In the genomic region with DNA sequence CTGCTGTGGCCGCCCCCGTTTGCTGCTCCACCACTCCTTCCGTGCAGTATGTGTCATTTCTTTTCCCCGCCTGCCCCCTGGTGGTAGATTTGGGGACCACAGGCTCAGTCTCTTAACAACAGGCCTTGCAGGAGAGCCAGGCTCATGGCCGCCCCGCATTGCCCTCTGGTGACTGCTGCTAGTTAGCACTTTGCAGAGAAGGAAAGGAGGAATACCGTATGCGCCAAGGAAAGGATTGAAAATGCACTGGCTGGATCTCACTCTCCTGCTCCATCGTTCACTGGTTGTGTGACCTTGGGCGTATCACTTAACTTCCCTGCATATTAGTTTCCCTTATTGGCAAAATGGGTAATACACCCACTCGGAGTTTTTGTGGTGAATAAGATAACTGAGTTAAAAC, we compare ENCODE assay signal across 1 cellular context.
A peak's percentile ranks its signal among the peaks of the same experiment; 100 is the strongest.
TF ChIP-seq lines count a peak whose summit lies in the region.

No MANE protein-coding gene starts in this region.

TF ChIP-seq in HepG2, 621 proteins besides CTCF, POLR2A, EP300 and RAD21 (continued from another document and continues in another):
- TF ChIP-seq GZF1 (CRISPR knock-in tag; IDR thresholded peaks at IDR 0.05) (no peak), PLRG1 (conservative IDR thresholded peaks at IDR 0.05) (no peak), KDM1A (CRISPR knock-in tag; IDR thresholded peaks at IDR 0.05) (no peak), RFX1 (IDR thresholded peaks at IDR 0.05) (no peak), ZNF274 (CRISPR knock-in tag; IDR thresholded peaks at IDR 0.05) (no peak), MXD4 (CRISPR knock-in tag; IDR thresholded peaks at IDR 0.05) (no peak), ZNF615 (CRISPR knock-in tag; IDR thresholded peaks at IDR 0.05; ENCODE audit: borderline replicate concordance) (no peak), GPN1 (CRISPR knock-in tag; IDR thresholded peaks at IDR 0.05; ENCODE audit: borderline replicate concordance) (no peak), ZNF337 (CRISPR knock-in tag; IDR thresholded peaks at IDR 0.05; ENCODE audit: borderline replicate concordance, low read depth) (no peak), FOXK2 (IDR thresholded peaks at IDR 0.05) (no peak), ZNF652 (CRISPR knock-in tag; IDR thresholded peaks at IDR 0.05; ENCODE audit: borderline replicate concordance, low read depth) (no peak), JARID2 (CRISPR knock-in tag; IDR thresholded peaks at IDR 0.05; ENCODE audit: insufficient replicate concordance) (no peak), RARG (CRISPR knock-in tag; IDR thresholded peaks at IDR 0.05; ENCODE audit: low read depth) (no peak), ZNF260 (CRISPR knock-in tag; IDR thresholded peaks at IDR 0.05; ENCODE audit: borderline replicate concordance, low read depth) (no peak), ZFP1 (CRISPR knock-in tag; IDR thresholded peaks at IDR 0.05) (0 out of 2 replicates have a peak, but pooled peaks have one; percentile 28), NR2C2 (CRISPR knock-in tag; IDR thresholded peaks at IDR 0.05; ENCODE audit: borderline replicate concordance) (no peak), ZNF430 (CRISPR knock-in tag; IDR thresholded peaks at IDR 0.05) (no peak), ZFP36L1 (CRISPR knock-in tag; IDR thresholded peaks at IDR 0.05) (no peak), SNRNP70 (IDR thresholded peaks at IDR 0.05; ENCODE audit: low read depth, low read length) (no peak), MYNN (CRISPR knock-in tag; IDR thresholded peaks at IDR 0.05; ENCODE audit: low read depth) (no peak), ZNF143 (CRISPR knock-in tag; IDR thresholded peaks at IDR 0.05) (no peak), ISL2 (CRISPR knock-in tag; IDR thresholded peaks at IDR 0.05) (no peak), ZMYM4 (CRISPR knock-in tag; IDR thresholded peaks at IDR 0.05) (peak; percentile 68), ZBTB42 (CRISPR knock-in tag; IDR thresholded peaks at IDR 0.05) (no peak), NRL (CRISPR knock-in tag; IDR thresholded peaks at IDR 0.05; ENCODE audit: borderline replicate concordance) (no peak)
- TF ChIP-seq, protein P1, sequence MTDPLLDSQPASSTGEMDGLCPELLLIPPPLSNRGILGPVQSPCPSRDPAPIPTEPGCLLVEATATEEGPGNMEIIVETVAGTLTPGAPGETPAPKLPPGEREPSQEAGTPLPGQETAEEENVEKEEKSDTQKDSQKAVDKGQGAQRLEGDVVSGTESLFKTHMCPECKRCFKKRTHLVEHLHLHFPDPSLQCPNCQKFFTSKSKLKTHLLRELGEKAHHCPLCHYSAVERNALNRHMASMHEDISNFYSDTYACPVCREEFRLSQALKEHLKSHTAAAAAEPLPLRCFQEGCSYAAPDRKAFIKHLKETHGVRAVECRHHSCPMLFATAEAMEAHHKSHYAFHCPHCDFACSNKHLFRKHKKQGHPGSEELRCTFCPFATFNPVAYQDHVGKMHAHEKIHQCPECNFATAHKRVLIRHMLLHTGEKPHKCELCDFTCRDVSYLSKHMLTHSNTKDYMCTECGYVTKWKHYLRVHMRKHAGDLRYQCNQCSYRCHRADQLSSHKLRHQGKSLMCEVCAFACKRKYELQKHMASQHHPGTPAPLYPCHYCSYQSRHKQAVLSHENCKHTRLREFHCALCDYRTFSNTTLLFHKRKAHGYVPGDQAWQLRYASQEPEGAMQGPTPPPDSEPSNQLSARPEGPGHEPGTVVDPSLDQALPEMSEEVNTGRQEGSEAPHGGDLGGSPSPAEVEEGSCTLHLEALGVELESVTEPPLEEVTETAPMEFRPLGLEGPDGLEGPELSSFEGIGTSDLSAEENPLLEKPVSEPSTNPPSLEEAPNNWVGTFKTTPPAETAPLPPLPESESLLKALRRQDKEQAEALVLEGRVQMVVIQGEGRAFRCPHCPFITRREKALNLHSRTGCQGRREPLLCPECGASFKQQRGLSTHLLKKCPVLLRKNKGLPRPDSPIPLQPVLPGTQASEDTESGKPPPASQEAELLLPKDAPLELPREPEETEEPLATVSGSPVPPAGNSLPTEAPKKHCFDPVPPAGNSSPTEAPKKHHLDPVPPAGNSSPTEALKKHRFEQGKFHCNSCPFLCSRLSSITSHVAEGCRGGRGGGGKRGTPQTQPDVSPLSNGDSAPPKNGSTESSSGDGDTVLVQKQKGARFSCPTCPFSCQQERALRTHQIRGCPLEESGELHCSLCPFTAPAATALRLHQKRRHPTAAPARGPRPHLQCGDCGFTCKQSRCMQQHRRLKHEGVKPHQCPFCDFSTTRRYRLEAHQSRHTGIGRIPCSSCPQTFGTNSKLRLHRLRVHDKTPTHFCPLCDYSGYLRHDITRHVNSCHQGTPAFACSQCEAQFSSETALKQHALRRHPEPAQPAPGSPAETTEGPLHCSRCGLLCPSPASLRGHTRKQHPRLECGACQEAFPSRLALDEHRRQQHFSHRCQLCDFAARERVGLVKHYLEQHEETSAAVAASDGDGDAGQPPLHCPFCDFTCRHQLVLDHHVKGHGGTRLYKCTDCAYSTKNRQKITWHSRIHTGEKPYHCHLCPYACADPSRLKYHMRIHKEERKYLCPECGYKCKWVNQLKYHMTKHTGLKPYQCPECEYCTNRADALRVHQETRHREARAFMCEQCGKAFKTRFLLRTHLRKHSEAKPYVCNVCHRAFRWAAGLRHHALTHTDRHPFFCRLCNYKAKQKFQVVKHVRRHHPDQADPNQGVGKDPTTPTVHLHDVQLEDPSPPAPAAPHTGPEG (CRISPR knock-in tag; IDR thresholded peaks at IDR 0.05), result no peak
- TF ChIP-seq, protein P2, sequence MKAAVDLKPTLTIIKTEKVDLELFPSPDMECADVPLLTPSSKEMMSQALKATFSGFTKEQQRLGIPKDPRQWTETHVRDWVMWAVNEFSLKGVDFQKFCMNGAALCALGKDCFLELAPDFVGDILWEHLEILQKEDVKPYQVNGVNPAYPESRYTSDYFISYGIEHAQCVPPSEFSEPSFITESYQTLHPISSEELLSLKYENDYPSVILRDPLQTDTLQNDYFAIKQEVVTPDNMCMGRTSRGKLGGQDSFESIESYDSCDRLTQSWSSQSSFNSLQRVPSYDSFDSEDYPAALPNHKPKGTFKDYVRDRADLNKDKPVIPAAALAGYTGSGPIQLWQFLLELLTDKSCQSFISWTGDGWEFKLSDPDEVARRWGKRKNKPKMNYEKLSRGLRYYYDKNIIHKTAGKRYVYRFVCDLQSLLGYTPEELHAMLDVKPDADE (CRISPR knock-in tag; IDR thresholded peaks at IDR 0.05), result no peak
- TF ChIP-seq, protein P3, sequence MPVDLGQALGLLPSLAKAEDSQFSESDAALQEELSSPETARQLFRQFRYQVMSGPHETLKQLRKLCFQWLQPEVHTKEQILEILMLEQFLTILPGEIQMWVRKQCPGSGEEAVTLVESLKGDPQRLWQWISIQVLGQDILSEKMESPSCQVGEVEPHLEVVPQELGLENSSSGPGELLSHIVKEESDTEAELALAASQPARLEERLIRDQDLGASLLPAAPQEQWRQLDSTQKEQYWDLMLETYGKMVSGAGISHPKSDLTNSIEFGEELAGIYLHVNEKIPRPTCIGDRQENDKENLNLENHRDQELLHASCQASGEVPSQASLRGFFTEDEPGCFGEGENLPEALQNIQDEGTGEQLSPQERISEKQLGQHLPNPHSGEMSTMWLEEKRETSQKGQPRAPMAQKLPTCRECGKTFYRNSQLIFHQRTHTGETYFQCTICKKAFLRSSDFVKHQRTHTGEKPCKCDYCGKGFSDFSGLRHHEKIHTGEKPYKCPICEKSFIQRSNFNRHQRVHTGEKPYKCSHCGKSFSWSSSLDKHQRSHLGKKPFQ (CRISPR knock-in tag; IDR thresholded peaks at IDR 0.05; ENCODE audit: insufficient replicate concordance), result no peak
- TF ChIP-seq, protein P4, sequence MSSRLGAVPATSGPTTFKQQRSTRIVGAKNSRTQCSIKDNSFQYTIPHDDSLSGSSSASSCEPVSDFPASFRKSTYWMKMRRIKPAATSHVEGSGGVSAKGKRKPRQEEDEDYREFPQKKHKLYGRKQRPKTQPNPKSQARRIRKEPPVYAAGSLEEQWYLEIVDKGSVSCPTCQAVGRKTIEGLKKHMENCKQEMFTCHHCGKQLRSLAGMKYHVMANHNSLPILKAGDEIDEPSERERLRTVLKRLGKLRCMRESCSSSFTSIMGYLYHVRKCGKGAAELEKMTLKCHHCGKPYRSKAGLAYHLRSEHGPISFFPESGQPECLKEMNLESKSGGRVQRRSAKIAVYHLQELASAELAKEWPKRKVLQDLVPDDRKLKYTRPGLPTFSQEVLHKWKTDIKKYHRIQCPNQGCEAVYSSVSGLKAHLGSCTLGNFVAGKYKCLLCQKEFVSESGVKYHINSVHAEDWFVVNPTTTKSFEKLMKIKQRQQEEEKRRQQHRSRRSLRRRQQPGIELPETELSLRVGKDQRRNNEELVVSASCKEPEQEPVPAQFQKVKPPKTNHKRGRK (CRISPR knock-in tag; IDR thresholded peaks at IDR 0.05), result no peak
- TF ChIP-seq, protein P5, sequence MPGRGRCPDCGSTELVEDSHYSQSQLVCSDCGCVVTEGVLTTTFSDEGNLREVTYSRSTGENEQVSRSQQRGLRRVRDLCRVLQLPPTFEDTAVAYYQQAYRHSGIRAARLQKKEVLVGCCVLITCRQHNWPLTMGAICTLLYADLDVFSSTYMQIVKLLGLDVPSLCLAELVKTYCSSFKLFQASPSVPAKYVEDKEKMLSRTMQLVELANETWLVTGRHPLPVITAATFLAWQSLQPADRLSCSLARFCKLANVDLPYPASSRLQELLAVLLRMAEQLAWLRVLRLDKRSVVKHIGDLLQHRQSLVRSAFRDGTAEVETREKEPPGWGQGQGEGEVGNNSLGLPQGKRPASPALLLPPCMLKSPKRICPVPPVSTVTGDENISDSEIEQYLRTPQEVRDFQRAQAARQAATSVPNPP (CRISPR knock-in tag; IDR thresholded peaks at IDR 0.05), result no peak
- TF ChIP-seq, protein P6, sequence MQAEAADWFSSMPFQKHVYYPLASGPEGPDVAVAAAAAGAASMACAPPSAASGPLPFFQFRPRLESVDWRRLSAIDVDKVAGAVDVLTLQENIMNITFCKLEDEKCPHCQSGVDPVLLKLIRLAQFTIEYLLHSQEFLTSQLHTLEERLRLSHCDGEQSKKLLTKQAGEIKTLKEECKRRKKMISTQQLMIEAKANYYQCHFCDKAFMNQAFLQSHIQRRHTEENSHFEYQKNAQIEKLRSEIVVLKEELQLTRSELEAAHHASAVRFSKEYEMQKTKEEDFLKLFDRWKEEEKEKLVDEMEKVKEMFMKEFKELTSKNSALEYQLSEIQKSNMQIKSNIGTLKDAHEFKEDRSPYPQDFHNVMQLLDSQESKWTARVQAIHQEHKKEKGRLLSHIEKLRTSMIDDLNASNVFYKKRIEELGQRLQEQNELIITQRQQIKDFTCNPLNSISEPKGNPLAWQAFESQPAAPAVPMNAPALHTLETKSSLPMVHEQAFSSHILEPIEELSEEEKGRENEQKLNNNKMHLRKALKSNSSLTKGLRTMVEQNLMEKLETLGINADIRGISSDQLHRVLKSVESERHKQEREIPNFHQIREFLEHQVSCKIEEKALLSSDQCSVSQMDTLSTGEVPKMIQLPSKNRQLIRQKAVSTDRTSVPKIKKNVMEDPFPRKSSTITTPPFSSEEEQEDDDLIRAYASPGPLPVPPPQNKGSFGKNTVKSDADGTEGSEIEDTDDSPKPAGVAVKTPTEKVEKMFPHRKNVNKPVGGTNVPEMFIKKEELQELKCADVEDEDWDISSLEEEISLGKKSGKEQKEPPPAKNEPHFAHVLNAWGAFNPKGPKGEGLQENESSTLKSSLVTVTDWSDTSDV (CRISPR knock-in tag; IDR thresholded peaks at IDR 0.05), result no peak
- TF ChIP-seq, protein P7, sequence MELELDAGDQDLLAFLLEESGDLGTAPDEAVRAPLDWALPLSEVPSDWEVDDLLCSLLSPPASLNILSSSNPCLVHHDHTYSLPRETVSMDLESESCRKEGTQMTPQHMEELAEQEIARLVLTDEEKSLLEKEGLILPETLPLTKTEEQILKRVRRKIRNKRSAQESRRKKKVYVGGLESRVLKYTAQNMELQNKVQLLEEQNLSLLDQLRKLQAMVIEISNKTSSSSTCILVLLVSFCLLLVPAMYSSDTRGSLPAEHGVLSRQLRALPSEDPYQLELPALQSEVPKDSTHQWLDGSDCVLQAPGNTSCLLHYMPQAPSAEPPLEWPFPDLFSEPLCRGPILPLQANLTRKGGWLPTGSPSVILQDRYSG (CRISPR knock-in tag; IDR thresholded peaks at IDR 0.05), result no peak
- TF ChIP-seq, protein P8, sequence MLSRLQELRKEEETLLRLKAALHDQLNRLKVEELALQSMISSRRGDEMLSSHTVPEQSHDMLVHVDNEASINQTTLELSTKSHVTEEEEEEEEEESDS (CRISPR knock-in tag; IDR thresholded peaks at IDR 0.05; ENCODE audit: borderline replicate concordance), result no peak
- TF ChIP-seq, protein P9, sequence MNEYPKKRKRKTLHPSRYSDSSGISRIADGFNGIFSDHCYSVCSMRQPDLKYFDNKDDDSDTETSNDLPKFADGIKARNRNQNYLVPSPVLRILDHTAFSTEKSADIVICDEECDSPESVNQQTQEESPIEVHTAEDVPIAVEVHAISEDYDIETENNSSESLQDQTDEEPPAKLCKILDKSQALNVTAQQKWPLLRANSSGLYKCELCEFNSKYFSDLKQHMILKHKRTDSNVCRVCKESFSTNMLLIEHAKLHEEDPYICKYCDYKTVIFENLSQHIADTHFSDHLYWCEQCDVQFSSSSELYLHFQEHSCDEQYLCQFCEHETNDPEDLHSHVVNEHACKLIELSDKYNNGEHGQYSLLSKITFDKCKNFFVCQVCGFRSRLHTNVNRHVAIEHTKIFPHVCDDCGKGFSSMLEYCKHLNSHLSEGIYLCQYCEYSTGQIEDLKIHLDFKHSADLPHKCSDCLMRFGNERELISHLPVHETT (CRISPR knock-in tag; conservative IDR thresholded peaks at IDR 0.05), result no peak
- TF ChIP-seq, protein P10, sequence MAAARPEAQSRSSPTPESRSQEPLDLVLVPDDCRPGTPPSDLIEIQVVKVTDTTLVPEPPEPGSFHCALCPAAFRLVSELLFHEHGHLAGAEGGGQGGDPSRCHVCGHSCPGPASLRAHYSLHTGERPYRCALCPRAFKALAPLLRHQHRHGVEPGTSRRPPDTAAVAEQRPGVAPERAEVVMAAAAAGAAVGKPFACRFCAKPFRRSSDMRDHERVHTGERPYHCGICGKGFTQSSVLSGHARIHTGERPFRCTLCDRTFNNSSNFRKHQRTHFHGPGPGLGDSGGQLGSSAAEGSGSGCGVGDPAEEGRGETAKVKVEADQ (CRISPR knock-in tag; IDR thresholded peaks at IDR 0.05; ENCODE audit: borderline replicate concordance), result no peak
- TF ChIP-seq, protein P11, sequence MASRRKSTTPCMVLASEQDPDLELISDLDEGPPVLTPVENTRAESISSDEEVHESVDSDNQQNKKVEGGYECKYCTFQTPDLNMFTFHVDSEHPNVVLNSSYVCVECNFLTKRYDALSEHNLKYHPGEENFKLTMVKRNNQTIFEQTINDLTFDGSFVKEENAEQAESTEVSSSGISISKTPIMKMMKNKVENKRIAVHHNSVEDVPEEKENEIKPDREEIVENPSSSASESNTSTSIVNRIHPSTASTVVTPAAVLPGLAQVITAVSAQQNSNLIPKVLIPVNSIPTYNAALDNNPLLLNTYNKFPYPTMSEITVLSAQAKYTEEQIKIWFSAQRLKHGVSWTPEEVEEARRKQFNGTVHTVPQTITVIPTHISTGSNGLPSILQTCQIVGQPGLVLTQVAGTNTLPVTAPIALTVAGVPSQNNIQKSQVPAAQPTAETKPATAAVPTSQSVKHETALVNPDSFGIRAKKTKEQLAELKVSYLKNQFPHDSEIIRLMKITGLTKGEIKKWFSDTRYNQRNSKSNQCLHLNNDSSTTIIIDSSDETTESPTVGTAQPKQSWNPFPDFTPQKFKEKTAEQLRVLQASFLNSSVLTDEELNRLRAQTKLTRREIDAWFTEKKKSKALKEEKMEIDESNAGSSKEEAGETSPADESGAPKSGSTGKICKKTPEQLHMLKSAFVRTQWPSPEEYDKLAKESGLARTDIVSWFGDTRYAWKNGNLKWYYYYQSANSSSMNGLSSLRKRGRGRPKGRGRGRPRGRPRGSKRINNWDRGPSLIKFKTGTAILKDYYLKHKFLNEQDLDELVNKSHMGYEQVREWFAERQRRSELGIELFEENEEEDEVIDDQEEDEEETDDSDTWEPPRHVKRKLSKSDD (CRISPR knock-in tag; IDR thresholded peaks at IDR 0.05; ENCODE audit: low read depth), result no peak
